10 cellular contexts compared by ENCODE assay signal in genomic region chr16:10514369-10515055, GRCh38.
DNase-seq lines count a peak whose midpoint lies in the region; ATAC-seq and TF ChIP-seq lines count a peak whose summit lies in the region.
"Had no signal": no experiment of that assay in that cellular context is flagged by ENCODE, and none has a peak within 500 bp of the region (broad histone marks: within the 10 kb centered on the region; RNA-seq: fewer than 3 reads in every experiment).

No MANE protein-coding gene starts in this region.

- peaks cover 6 to 11% of the 10 kb centered on the region in 2 donors for H3K4me1 ChIP-seq in left lung

- H3K36me3 ChIP-seq in left lung = peaks cover 0 to 3% of the 10 kb centered on the region in 2 donors
- H3K36me3 ChIP-seq: BLaER1 had no signal

- no peaks in the 10 kb centered on the region for H3K9me3 ChIP-seq in left lung

- DNase-seq in DMS79 treated with DMSO at 0.1 percent for 48 hours (lab: John Stamatoyannopoulos, UW) (peak; percentile 48), DMS79 (lab: John Stamatoyannopoulos, UW) (no peak), NAMALWA (ENCODE audit: low spot score) (peak; percentile 75), T1000 (lab: John Stamatoyannopoulos, UW) (peak; percentile 28), cerebellar cortex (ENCODE audit: low spot score) (peak; percentile 51), left lung (no peak), islet precursor cell (no peak)
- DNase-seq in stimulated activated CD8-positive, alpha-beta memory T cell treated with anti-CD3 and anti-CD28 coated beads, Interleukin-4, amount 100 ng/mL, for 48 hours = peak; percentile 60
- DNase-seq: activated naive CD8-positive, alpha-beta T cell treated with anti-CD3 and anti-CD28 coated beads, Interleukin-2, amount 10 ng/mL, durations not matched to agents 7 days and 5 days had no signal

- H3K27ac ChIP-seq in left lung = peak overlapping the region in 1 of 2 donors; percentile 21
- H3K27ac ChIP-seq: BLaER1 had no signal

- TF ChIP-seq CTCF in left lung (IDR thresholded peaks at IDR 0.05) = peak; percentile 37 to 44

- intact Hi-C loops in left lung (cut with DNase I) = no loop called here

- peak; percentile 76 for ATAC-seq in left lung

- H3K4me3 ChIP-seq in left lung = no peak overlapping the region
- H3K4me3 ChIP-seq: BLaER1 had no signal

- H3K27me3 ChIP-seq in left lung = no peaks in the 10 kb centered on the region
- H3K27me3 ChIP-seq: BLaER1 had no signal

Comparison
In these comparisons a context has a peak if more than half of its experiments do, and no peak if none do; other contexts are left out.
1. DNase-seq: peak in DMS79 treated with DMSO at 0.1 percent for 48 hours (single experiment), NAMALWA (single experiment), T1000 (single experiment), cerebellar cortex (single experiment) and stimulated activated CD8-positive, alpha-beta memory T cell treated with anti-CD3 and anti-CD28 coated beads, Interleukin-4, amount 100 ng/mL, for 48 hours (single experiment); none in DMS79 (single experiment), left lung (0 of 2) and islet precursor cell (single experiment).